Comparison of ENCODE assay signal across 1 cellular context in the genomic region with DNA sequence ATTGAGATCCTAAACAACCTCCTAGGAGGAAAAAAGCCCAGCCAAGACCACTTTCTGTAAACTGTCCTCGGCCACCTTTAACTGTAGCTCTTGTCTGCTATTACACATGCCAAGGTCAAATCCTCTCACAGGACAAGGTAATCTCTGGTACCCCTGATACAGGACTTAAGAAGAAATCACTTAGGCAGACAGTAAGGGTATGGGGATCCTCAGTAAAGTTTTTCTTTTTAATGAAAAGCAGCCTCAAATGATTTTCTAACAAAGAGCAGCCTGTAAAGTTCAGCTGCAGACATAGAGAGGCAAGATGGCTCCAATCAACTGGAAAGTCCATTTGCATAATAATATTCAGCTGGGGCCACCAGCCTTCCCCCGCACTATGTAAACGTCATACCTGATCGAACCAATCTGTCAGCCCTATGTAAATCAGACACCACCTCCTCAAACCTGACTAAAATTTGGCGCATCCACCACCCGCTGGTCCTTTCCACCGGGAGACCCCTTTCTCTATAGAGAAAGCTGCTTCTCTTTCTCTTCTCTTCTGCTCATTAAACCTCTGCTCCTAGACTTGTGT.
TF ChIP-seq lines count a peak whose summit lies in the region.

No MANE protein-coding gene starts in this region.

TF ChIP-seq in WTC11, 78 proteins besides CTCF, POLR2A, EP300 and RAD21 (continued from another document):
- no peak for TF ChIP-seq E2F1 (CRISPR knock-in tag; IDR thresholded peaks at IDR 0.05)
- no peak for TF ChIP-seq RORB (CRISPR knock-in tag; IDR thresholded peaks at IDR 0.05)
- TF ChIP-seq, protein P1, sequence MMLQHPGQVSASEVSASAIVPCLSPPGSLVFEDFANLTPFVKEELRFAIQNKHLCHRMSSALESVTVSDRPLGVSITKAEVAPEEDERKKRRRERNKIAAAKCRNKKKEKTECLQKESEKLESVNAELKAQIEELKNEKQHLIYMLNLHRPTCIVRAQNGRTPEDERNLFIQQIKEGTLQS (CRISPR knock-in tag; conservative IDR thresholded peaks at IDR 0.05) = no peak
- no peak for TF ChIP-seq GRHL2 (CRISPR knock-in tag; IDR thresholded peaks at IDR 0.05; ENCODE audit: insufficient replicate concordance, severe bottlenecking)
- TF ChIP-seq SMAD3 (CRISPR knock-in tag; IDR thresholded peaks at IDR 0.05; ENCODE audit: borderline replicate concordance) = no peak
- TF ChIP-seq, protein P2, sequence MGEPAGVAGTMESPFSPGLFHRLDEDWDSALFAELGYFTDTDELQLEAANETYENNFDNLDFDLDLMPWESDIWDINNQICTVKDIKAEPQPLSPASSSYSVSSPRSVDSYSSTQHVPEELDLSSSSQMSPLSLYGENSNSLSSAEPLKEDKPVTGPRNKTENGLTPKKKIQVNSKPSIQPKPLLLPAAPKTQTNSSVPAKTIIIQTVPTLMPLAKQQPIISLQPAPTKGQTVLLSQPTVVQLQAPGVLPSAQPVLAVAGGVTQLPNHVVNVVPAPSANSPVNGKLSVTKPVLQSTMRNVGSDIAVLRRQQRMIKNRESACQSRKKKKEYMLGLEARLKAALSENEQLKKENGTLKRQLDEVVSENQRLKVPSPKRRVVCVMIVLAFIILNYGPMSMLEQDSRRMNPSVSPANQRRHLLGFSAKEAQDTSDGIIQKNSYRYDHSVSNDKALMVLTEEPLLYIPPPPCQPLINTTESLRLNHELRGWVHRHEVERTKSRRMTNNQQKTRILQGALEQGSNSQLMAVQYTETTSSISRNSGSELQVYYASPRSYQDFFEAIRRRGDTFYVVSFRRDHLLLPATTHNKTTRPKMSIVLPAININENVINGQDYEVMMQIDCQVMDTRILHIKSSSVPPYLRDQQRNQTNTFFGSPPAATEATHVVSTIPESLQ (CRISPR knock-in tag; IDR thresholded peaks at IDR 0.05) = no peak
TF ChIP-seq in WTC11: peak in this region for 0.
